ENCODE assay signal across 18 cellular contexts in genomic region chr2:66560683-66561082, GRCh38.
"Had no signal": no experiment of that assay in that cellular context is flagged by ENCODE, and none has a peak within 500 bp of the region (broad histone marks: within the 10 kb centered on the region; RNA-seq: fewer than 3 reads in every experiment).

No MANE protein-coding gene starts in this region.

- ATAC-seq: activated T-cell treated with anti-CD3 and anti-CD28 coated beads, Interleukin-2, amount 50 U/mL, for 4 hours; gastrocnemius medialis; left lung had no signal

- H3K4me3 ChIP-seq: esophagus squamous epithelium, gastrocnemius medialis, heart left ventricle, left lung, neural progenitor cell, spleen had no signal

- H3K27me3 ChIP-seq: esophagus squamous epithelium, gastrocnemius medialis, heart left ventricle, neural progenitor cell, spleen had no signal

- H3K4me3 Mint-ChIP-seq: activated naive CD4-positive, alpha-beta T cell treated with anti-CD3 and anti-CD28 coated beads, Interleukin-2, amount 50 U/mL, for 24 hours; activated T-cell treated with anti-CD3 and anti-CD28 coated beads, Interleukin-2, amount 50 U/mL, for 4 hours; neural progenitor cell; T-helper 1 cell treated with Interleukin-12 subunit alpha and Interleukin-12 subunit beta and Interleukin-4 antibody, amounts not matched to agents 30 μg/mL and 1 μg/mL, for 36 hours had no signal

- H3K27ac Mint-ChIP-seq: activated naive CD4-positive, alpha-beta T cell treated with anti-CD3 and anti-CD28 coated beads, Interleukin-2, amount 50 U/mL, for 24 hours; neural progenitor cell; T-helper 1 cell treated with Interleukin-12 subunit alpha and Interleukin-12 subunit beta and Interleukin-4 antibody, amounts not matched to agents 30 μg/mL and 1 μg/mL, for 36 hours had no signal

- DNase-seq: activated CD4-positive, alpha-beta T cell treated with anti-CD3 and anti-CD28 coated beads, Interleukin-2, amount 50 U/mL, for 1 hour; activated CD4-positive, CD25-positive, alpha-beta regulatory T cell treated with anti-CD3 and anti-CD28 coated beads, Interleukin-2, amount 50 U/mL, for 72 hours; activated CD8-positive, alpha-beta memory T cell treated with anti-CD3 and anti-CD28 coated beads, Interleukin-2, amount 50 U/mL, for 4 hours; activated effector memory CD4-positive, alpha-beta T cell treated with Interleukin-2 at 50 U/mL for 16 hours; activated T-cell treated with anti-CD3 and anti-CD28 coated beads, Interleukin-2, amount 50 U/mL, for 4 hours; dermis blood vessel endothelial cell; effector memory CD4-positive, alpha-beta T cell; esophagus squamous epithelium; gastrocnemius medialis; heart left ventricle; kidney; left lung; spleen; stimulated activated naive CD4-positive, alpha-beta T cell had no signal

- H3K27ac ChIP-seq: esophagus squamous epithelium, gastrocnemius medialis, left lung, neural progenitor cell, spleen, VCaP had no signal

- H3K36me3 ChIP-seq: gastrocnemius medialis, left lung, neural progenitor cell, spleen had no signal

- H3K9me3 ChIP-seq: esophagus squamous epithelium, gastrocnemius medialis, heart left ventricle, left lung, spleen had no signal

- H3K4me1 ChIP-seq: gastrocnemius medialis had no signal

- H3K9me3 Mint-ChIP-seq: activated naive CD4-positive, alpha-beta T cell treated with anti-CD3 and anti-CD28 coated beads, Interleukin-2, amount 50 U/mL, for 24 hours; activated T-cell treated with anti-CD3 and anti-CD28 coated beads, Interleukin-2, amount 50 U/mL, for 4 hours; neural progenitor cell; T-helper 1 cell treated with Interleukin-12 subunit alpha and Interleukin-12 subunit beta and Interleukin-4 antibody, amounts not matched to agents 30 μg/mL and 1 μg/mL, for 36 hours had no signal

- H3K36me3 Mint-ChIP-seq: activated naive CD4-positive, alpha-beta T cell treated with anti-CD3 and anti-CD28 coated beads, Interleukin-2, amount 50 U/mL, for 24 hours had no signal
